In the genomic region with DNA sequence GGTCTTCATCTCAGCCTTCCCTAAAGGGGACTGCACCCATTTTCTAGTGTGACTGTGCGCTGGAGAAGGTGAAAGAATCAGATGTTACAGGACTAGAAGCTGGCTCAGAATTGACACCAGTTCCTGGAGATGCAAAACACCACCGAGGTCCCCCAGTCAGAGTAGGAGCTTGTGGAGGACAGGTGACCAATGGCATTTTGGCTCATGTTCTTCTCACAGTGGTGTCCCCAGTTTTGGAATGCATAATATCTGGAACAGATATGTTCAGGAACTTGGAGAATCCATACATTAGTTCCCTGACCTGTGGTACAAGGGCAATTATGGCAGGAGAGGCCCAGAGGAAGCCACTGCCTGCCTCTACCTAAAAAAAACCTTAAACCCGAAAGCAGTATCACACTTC, we compare ENCODE assay signal across 19 cellular contexts.
A peak's percentile ranks its signal among the peaks of the same experiment; 100 is the strongest.
DNase-seq lines count a peak whose midpoint lies in the region; ATAC-seq and TF ChIP-seq lines count a peak whose summit lies in the region.
"Had no signal": no experiment of that assay in that cellular context is flagged by ENCODE, and none has a peak within 500 bp of the region (broad histone marks: within the 10 kb centered on the region; RNA-seq: fewer than 3 reads in every experiment).

No MANE protein-coding gene starts in this region.

- H3K27ac Mint-ChIP-seq in neural crest cell (ENCODE audit: unreplicated experiment) (peak overlapping the region; percentile 19), chondrocyte (ENCODE audit: unreplicated experiment) (no peak overlapping the region)
- H3K27ac Mint-ChIP-seq: CD4-positive, CD25-positive, alpha-beta regulatory T cell; CD8-positive, alpha-beta T cell had no signal

- H2AFZ ChIP-seq in DND-41 (ENCODE audit: low read depth, low read length): no peak overlapping the region
- H2AFZ ChIP-seq: GM23248 had no signal

- H3K4me1 Mint-ChIP-seq in neural crest cell (peaks cover 5% of the 10 kb centered on the region), chondrocyte (ENCODE audit: low read depth) (no peaks in the 10 kb centered on the region)

- H3K36me3 ChIP-seq in DND-41 (ENCODE audit: insufficient read depth, low read length): peaks cover 93% of the 10 kb centered on the region

- H3K4me3 Mint-ChIP-seq in neural crest cell (no peak overlapping the region), chondrocyte (ENCODE audit: unreplicated experiment) (no peak overlapping the region)
- H3K4me3 Mint-ChIP-seq: CD4-positive, CD25-positive, alpha-beta regulatory T cell; CD8-positive, alpha-beta T cell had no signal

- H3K4me3 ChIP-seq in DND-41 (ENCODE audit: low read depth in 1 of 2, low read length in 2 of 2): no peak overlapping the region
- H3K4me3 ChIP-seq in coronary artery: no peak overlapping the region
- H3K4me3 ChIP-seq: A549, GM12878, GM23248 had no signal

- peak overlapping the region; percentile 58 for H3K4me2 ChIP-seq in DND-41 (ENCODE audit: insufficient read depth, low read length)
- H3K4me2 ChIP-seq: A549 had no signal

- H3K36me3 Mint-ChIP-seq in neural crest cell (ENCODE audit: low read depth) (no peaks in the 10 kb centered on the region), chondrocyte (ENCODE audit: low read depth) (no peaks in the 10 kb centered on the region)
- H3K36me3 Mint-ChIP-seq: CD4-positive, CD25-positive, alpha-beta regulatory T cell had no signal

- H3K9me3 ChIP-seq in DND-41 (ENCODE audit: insufficient read depth, low read length, severe bottlenecking): no peaks in the 10 kb centered on the region
- H3K9me3 ChIP-seq: A549, Caco-2 had no signal

- H3K27ac ChIP-seq in DND-41 (ENCODE audit: low read length) (peak overlapping the region; percentile 73), coronary artery (no peak overlapping the region)
- H3K27ac ChIP-seq: A549, GM23248 had no signal

- DNase-seq in DND-41 (no peak), coronary artery (ENCODE audit: low spot score) (peak; percentile 28), neural crest cell (ENCODE audit: low read depth, low spot score) (no peak), NCI-H1694 (lab: John Stamatoyannopoulos, UW) (no peak), AML-193 (lab: John Stamatoyannopoulos, UW) (no peak), omental fat pad (ENCODE audit: low spot score) (no peak), chondrocyte (ENCODE audit: low spot score) (no peak)
- DNase-seq: 8988T; ACHN; C1 segment of cervical spinal cord; Caco-2; CD4-positive, CD25-positive, alpha-beta regulatory T cell; CD8-positive, alpha-beta T cell; DMS153; GDM1; H7 had no signal

- H3K27me3 Mint-ChIP-seq in neural crest cell (ENCODE audit: low read depth): no peaks in the 10 kb centered on the region
- no peaks in the 10 kb centered on the region for H3K27me3 Mint-ChIP-seq in chondrocyte (ENCODE audit: low read depth)

- peaks cover 79% of the 10 kb centered on the region for H3K4me1 ChIP-seq in DND-41 (ENCODE audit: insufficient read depth, low read length)
- H3K4me1 ChIP-seq: A549 had no signal

- H3K79me2 ChIP-seq in DND-41 (ENCODE audit: insufficient read depth, low read length): peaks cover 99% of the 10 kb centered on the region

- no peaks in the 10 kb centered on the region for H3K27me3 ChIP-seq in DND-41 (ENCODE audit: insufficient read depth, low read length, poor library complexity)

- H3K9me3 Mint-ChIP-seq in neural crest cell: no peaks in the 10 kb centered on the region
- H3K9me3 Mint-ChIP-seq in chondrocyte (ENCODE audit: low read depth): no peaks in the 10 kb centered on the region
- H3K9me3 Mint-ChIP-seq: CD4-positive, CD25-positive, alpha-beta regulatory T cell; CD8-positive, alpha-beta T cell had no signal

- ATAC-seq in DND-41 (ENCODE audit: insufficient read depth, low read depth) (no peak), omental fat pad (ENCODE audit: low FRiP score) (no peak)
- ATAC-seq: A549; CD8-positive, alpha-beta T cell; GM12878 had no signal

- no peak overlapping the region; the same call in 1 of the 2 replicates for H3K9ac ChIP-seq in DND-41 (ENCODE audit: low read depth, low read length)
- H3K9ac ChIP-seq: GM23248 had no signal

- TF ChIP-seq CTCF in DND-41 (IDR thresholded peaks at IDR 0.05; ENCODE audit: borderline replicate concordance, extremely low read depth, low read length, poor library complexity, severe bottlenecking) (no peak), coronary artery (IDR thresholded peaks at IDR 0.05) (no peak), neural crest cell (conservative IDR thresholded peaks at IDR 0.05) (no peak), omental fat pad (IDR thresholded peaks at IDR 0.05) (no peak), chondrocyte (IDR thresholded peaks at IDR 0.05) (no peak)

- H4K20me1 ChIP-seq in DND-41 (ENCODE audit: insufficient read depth, low read length): peaks cover 76% of the 10 kb centered on the region
